Comparison of ENCODE assay signal across 9 cellular contexts in genomic region chrX:46757593-46757992, GRCh38. TPM values are rescaled to one million over a fixed set of nuclear protein-coding genes. Genes with fewer than 3 reads are reported as not detected.
DNase-seq lines count a peak whose midpoint lies in the region; ATAC-seq and TF ChIP-seq lines count a peak whose summit lies in the region.
"Had no signal": no experiment of that assay in that cellular context is flagged by ENCODE, and none has a peak within 500 bp of the region (broad histone marks: within the 10 kb centered on the region; RNA-seq: fewer than 3 reads in every experiment).

No MANE protein-coding gene starts in this region.

- peak overlapping the region; percentile 81 for H3K4me3 ChIP-seq in CD4-positive, CD25-positive, alpha-beta regulatory T cell (ENCODE audit: low read depth, low read length)
- H3K4me3 ChIP-seq in HUES6 (ENCODE audit: low read depth, low read length) (peak overlapping the region; percentile 70), brain microvascular endothelial cell (ENCODE audit: low read depth, low read length) (peak overlapping the region; percentile 68)
- H3K4me3 ChIP-seq in naive thymus-derived CD4-positive, alpha-beta T cell (ENCODE audit: low read length): no peak overlapping the region

- H3K27ac Mint-ChIP-seq in CD4-positive, CD25-positive, alpha-beta regulatory T cell: peak overlapping the region; percentile 48 to 86 (median 84)
- H3K27ac Mint-ChIP-seq in naive thymus-derived CD4-positive, alpha-beta T cell: peak overlapping the region in 2 of 9 donors; percentile 38 to 93

- peaks cover 14% of the 10 kb centered on the region for H3K27me3 Mint-ChIP-seq in CD4-positive, CD25-positive, alpha-beta regulatory T cell
- H3K27me3 Mint-ChIP-seq in naive thymus-derived CD4-positive, alpha-beta T cell: peaks cover 0 to 11% (median 0%) of the 10 kb centered on the region in 5 donors

- in situ Hi-C loops in brain microvascular endothelial cell (cut with HindIII; ENCODE audit: low pct_ligation_motif_present, low sequenced_read_pairs): no loop called here

- no peak for ATAC-seq in CD4-positive, CD25-positive, alpha-beta regulatory T cell (ENCODE audit: low read depth in 2 of 2)
- no peak for ATAC-seq in naive thymus-derived CD4-positive, alpha-beta T cell
- no peak for ATAC-seq in GM18505 (IDR thresholded peaks at IDR 0.05; ENCODE audit: unreplicated experiment)
- no peak for ATAC-seq in GM21619 (IDR thresholded peaks at IDR 0.05; ENCODE audit: unreplicated experiment)
- ATAC-seq: left colon had no signal

- DNase-seq in CD4-positive, CD25-positive, alpha-beta regulatory T cell: no peak
- DNase-seq in brain microvascular endothelial cell (no peak), NCI-H1417 treated with DMSO at 0.1 percent for 48 hours (lab: John Stamatoyannopoulos, UW) (no peak), GM19240 (ENCODE audit: insufficient read length, low spot score) (no peak)
- DNase-seq in naive thymus-derived CD4-positive, alpha-beta T cell: no peak
- DNase-seq: left colon had no signal

- POLR2A ChIA-PET in naive thymus-derived CD4-positive, alpha-beta T cell (lab: Charles Lee): interaction anchor here (0.6 kb wide), 2 partner anchors 310 to 371 kb away, joined by 3 read pairs; no protein-coding TSS in a partner anchor

- intact Hi-C loops in naive thymus-derived CD4-positive, alpha-beta T cell (cut with micrococcal nuclease): loop anchor here (5.0 kb wide), 4 partner anchors 50 to 905 kb away; partner anchors contain the start of gene UBA1 (in 1 of the 2)

- H3K9ac ChIP-seq in HUES6 (ENCODE audit: low read length): no peak overlapping the region

- no peaks in the 10 kb centered on the region for H3K27me3 ChIP-seq in CD4-positive, CD25-positive, alpha-beta regulatory T cell (ENCODE audit: control insufficient read depth, insufficient read depth, low read length)
- H3K27me3 ChIP-seq in HUES6 (ENCODE audit: control insufficient read depth, insufficient read depth, low read length) (peaks cover 21% of the 10 kb centered on the region), brain microvascular endothelial cell (replicated peaks) (no peaks in the 10 kb centered on the region)
- no peaks in the 10 kb centered on the region for H3K27me3 ChIP-seq in naive thymus-derived CD4-positive, alpha-beta T cell (ENCODE audit: control insufficient read depth in 2 of 2, insufficient read depth in 2 of 2, low read length in 2 of 2)

- no peaks in the 10 kb centered on the region for H3K9me3 ChIP-seq in CD4-positive, CD25-positive, alpha-beta regulatory T cell (ENCODE audit: control insufficient read depth in 2 of 2, low read length in 2 of 2)
- H3K9me3 ChIP-seq in HUES6 (ENCODE audit: control insufficient read depth, insufficient read depth, low read depth, low read length): peaks cover 5% of the 10 kb centered on the region
- no peaks in the 10 kb centered on the region for H3K9me3 ChIP-seq in naive thymus-derived CD4-positive, alpha-beta T cell (ENCODE audit: control insufficient read depth in 2 of 3, low read length in 3 of 3)

- no peak for TF ChIP-seq POLR2A in GM18505 (IDR thresholded peaks at IDR 0.05; ENCODE audit: borderline replicate concordance, extremely low read depth, insufficient read depth, insufficient read length)

- H3K4me1 Mint-ChIP-seq in CD4-positive, CD25-positive, alpha-beta regulatory T cell: peaks cover 0 to 35% (median 8%) of the 10 kb centered on the region in 4 donors
- H3K4me1 Mint-ChIP-seq in naive thymus-derived CD4-positive, alpha-beta T cell: peaks cover 4 to 26% (median 13%) of the 10 kb centered on the region in 7 donors

- H3K27ac ChIP-seq in CD4-positive, CD25-positive, alpha-beta regulatory T cell (ENCODE audit: insufficient read depth, low read length, poor library complexity, severe bottlenecking): no peak overlapping the region
- H3K27ac ChIP-seq in HUES6 (ENCODE audit: low read depth, low read length) (no peak overlapping the region), brain microvascular endothelial cell (no peak overlapping the region)
- H3K27ac ChIP-seq in naive thymus-derived CD4-positive, alpha-beta T cell (ENCODE audit: low read depth, low read length): no peak overlapping the region

- H3K9me3 Mint-ChIP-seq in CD4-positive, CD25-positive, alpha-beta regulatory T cell: no peaks in the 10 kb centered on the region
- peaks cover 0 to 7% (median 2%) of the 10 kb centered on the region in 11 donors for H3K9me3 Mint-ChIP-seq in naive thymus-derived CD4-positive, alpha-beta T cell

- H3K36me3 ChIP-seq in CD4-positive, CD25-positive, alpha-beta regulatory T cell (ENCODE audit: control insufficient read depth, insufficient read depth, low read length): no peaks in the 10 kb centered on the region
- no peaks in the 10 kb centered on the region for H3K36me3 ChIP-seq in HUES6 (ENCODE audit: control insufficient read depth, insufficient read depth, low read length)
- no peaks in the 10 kb centered on the region for H3K36me3 ChIP-seq in brain microvascular endothelial cell (replicated peaks)
- H3K36me3 ChIP-seq in naive thymus-derived CD4-positive, alpha-beta T cell (ENCODE audit: control insufficient read depth in 2 of 3, insufficient read depth in 3 of 3, low read length in 3 of 3): no peaks in the 10 kb centered on the region

- TF ChIP-seq CTCF in brain microvascular endothelial cell (IDR thresholded peaks at IDR 0.05; ENCODE audit: low read depth, low read length, missing control alignments): no peak

- CTCF ChIA-PET in naive thymus-derived CD4-positive, alpha-beta T cell (lab: Charles Lee): interaction anchor here (1.0 to 1.1 kb wide), 2 partner anchors 40 to 334 kb away, joined by 3 read pairs; no protein-coding TSS in a partner anchor

- H3K4me1 ChIP-seq in CD4-positive, CD25-positive, alpha-beta regulatory T cell (ENCODE audit: control insufficient read depth, insufficient read depth, low read length, poor library complexity, severe bottlenecking): peaks cover 11% of the 10 kb centered on the region
- H3K4me1 ChIP-seq in HUES6 (ENCODE audit: control insufficient read depth, insufficient read depth, low read length): peaks cover 16% of the 10 kb centered on the region
- peaks cover 0 to 4% of the 10 kb centered on the region in 2 donors for H3K4me1 ChIP-seq in naive thymus-derived CD4-positive, alpha-beta T cell (ENCODE audit: control insufficient read depth in 2 of 2, insufficient read depth in 2 of 2, low read length in 2 of 2)

- H3K4me3 Mint-ChIP-seq in CD4-positive, CD25-positive, alpha-beta regulatory T cell: peak overlapping the region; percentile 93 to 97 (median 94)
- H3K4me3 Mint-ChIP-seq in naive thymus-derived CD4-positive, alpha-beta T cell: peak overlapping the region; percentile 87 to 98 (median 90)

- no peaks in the 10 kb centered on the region for H3K36me3 Mint-ChIP-seq in CD4-positive, CD25-positive, alpha-beta regulatory T cell
- peaks cover 0 to 2% (median 0%) of the 10 kb centered on the region in 5 donors for H3K36me3 Mint-ChIP-seq in naive thymus-derived CD4-positive, alpha-beta T cell

RNA-seq across cellular contexts. Expression of gene SLC9A7, which starts 1.3 kb away (rescaled TPM):
- total RNA-seq in CD4-positive, CD25-positive, alpha-beta regulatory T cell: 6.4 TPM
- 1 to 10 TPM; 3.6 to 5.6 (median 4.1) TPM for polyA plus RNA-seq in CD4-positive, CD25-positive, alpha-beta regulatory T cell
- total RNA-seq in naive thymus-derived CD4-positive, alpha-beta T cell: 10 to 100 TPM in 1 of 5 experiments, 1 to 10 TPM in 4; 3.0 to 11.3 (median 4.4) TPM
- 1 to 10 TPM; 1.3 to 3.2 TPM for polyA plus RNA-seq in naive thymus-derived CD4-positive, alpha-beta T cell
